ENCODE assay signal across 1 cellular context in genomic region chr1:25073640-25074270, GRCh38.
TF ChIP-seq lines count a peak whose summit lies in the region.

No MANE protein-coding gene starts in this region.

TF ChIP-seq in GM23338, 12 proteins besides CTCF, POLR2A, EP300 and RAD21 (continued from another document):
- no peak for TF ChIP-seq REST (IDR thresholded peaks at IDR 0.05; ENCODE audit: unreplicated experiment)
- TF ChIP-seq POLR2AphosphoS5 (IDR thresholded peaks at IDR 0.05; ENCODE audit: low read depth): no peak
- TF ChIP-seq EZH2 (IDR thresholded peaks at IDR 0.05; ENCODE audit: low read depth, unreplicated experiment): no peak
- no peak for TF ChIP-seq STAT1 (IDR thresholded peaks at IDR 0.05; ENCODE audit: unreplicated experiment)
- no peak for TF ChIP-seq ETS1 (IDR thresholded peaks at IDR 0.05)
- TF ChIP-seq CREB1 (CRISPR knock-in tag; IDR thresholded peaks at IDR 0.05; ENCODE audit: low read depth): no peak
